8 cellular contexts compared by ENCODE assay signal in the genomic region with DNA sequence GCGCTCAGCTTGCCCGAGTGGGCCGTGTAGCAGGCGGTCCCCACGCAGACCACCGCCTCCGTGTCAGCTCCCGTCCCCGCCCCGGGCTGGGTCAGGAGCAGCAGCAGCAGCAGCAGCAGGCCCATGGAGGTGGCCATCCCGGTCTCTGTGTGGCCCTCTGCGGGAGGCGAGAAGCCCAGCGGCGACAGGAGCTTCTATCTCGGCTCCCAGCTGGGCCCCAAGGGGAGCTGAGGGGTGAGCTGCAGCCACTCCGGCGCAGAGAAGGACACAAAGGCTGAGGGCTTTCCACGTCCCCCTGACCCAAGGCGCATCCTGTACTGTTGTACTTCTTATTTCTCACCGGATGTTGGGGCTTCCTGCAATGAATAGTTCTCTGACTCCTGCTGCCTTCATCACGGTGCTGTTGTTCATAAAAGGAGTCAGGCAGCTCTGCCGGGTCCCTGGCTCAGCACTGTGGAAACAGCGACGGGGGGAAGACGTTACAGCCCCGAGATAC. TPM values are rescaled to one million over a fixed set of nuclear protein-coding genes. Genes with fewer than 3 reads are reported as not detected.
A peak's percentile ranks its signal among the peaks of the same experiment; 100 is the strongest.
DNase-seq lines count a peak whose midpoint lies in the region; TF ChIP-seq lines count a peak whose summit lies in the region.

A gene with protein sequence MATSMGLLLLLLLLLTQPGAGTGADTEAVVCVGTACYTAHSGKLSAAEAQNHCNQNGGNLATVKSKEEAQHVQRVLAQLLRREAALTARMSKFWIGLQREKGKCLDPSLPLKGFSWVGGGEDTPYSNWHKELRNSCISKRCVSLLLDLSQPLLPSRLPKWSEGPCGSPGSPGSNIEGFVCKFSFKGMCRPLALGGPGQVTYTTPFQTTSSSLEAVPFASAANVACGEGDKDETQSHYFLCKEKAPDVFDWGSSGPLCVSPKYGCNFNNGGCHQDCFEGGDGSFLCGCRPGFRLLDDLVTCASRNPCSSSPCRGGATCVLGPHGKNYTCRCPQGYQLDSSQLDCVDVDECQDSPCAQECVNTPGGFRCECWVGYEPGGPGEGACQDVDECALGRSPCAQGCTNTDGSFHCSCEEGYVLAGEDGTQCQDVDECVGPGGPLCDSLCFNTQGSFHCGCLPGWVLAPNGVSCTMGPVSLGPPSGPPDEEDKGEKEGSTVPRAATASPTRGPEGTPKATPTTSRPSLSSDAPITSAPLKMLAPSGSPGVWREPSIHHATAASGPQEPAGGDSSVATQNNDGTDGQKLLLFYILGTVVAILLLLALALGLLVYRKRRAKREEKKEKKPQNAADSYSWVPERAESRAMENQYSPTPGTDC (minus strand): TSS at position 269 of the 496 bp plus-strand sequence. CDS start 132 bp downstream, at position 137.

- H3K27me3 ChIP-seq in breast epithelium (no peaks in the 10 kb centered on the region), mammary epithelial cell (ENCODE audit: insufficient read depth, low read length) (no peaks in the 10 kb centered on the region), tibial nerve (no peaks in the 10 kb centered on the region)

- H3K4me2 ChIP-seq in mammary epithelial cell (ENCODE audit: insufficient read depth, low read depth, low read length), result no peak within 1 kb of the TSS

- H4K20me1 ChIP-seq in mammary epithelial cell (ENCODE audit: insufficient read depth, low read length), result no peaks in the 10 kb centered on the region

- BruUV-seq in mammary epithelial cell (replicated peaks; lab: Mats Ljungman, UMichigan), result no TSS peak

- H3K4me1 ChIP-seq in breast epithelium, result no peaks in the 10 kb centered on the region
- peaks cover 9% of the 10 kb centered on the region for H3K4me1 ChIP-seq in mammary epithelial cell (ENCODE audit: insufficient read depth, low read length)
- peaks cover 0 to 34% (median 0%) of the 10 kb centered on the region in 4 donors for H3K4me1 ChIP-seq in tibial nerve

- dilution Hi-C loops in mammary epithelial cell (cut with HindIII; ENCODE audit: low sequenced_read_pairs), result no loop called here

- no peaks in the 10 kb centered on the region for H3K79me2 ChIP-seq in mammary epithelial cell (ENCODE audit: insufficient read depth, low read length)

- no peak within 1 kb of the TSS for H2AFZ ChIP-seq in mammary epithelial cell (ENCODE audit: low read depth, low read length)

- CTCF ChIA-PET in mammary epithelial cell (lab: Charles Lee; ENCODE audit: low non-redundant PET), result no interaction called here

- H3K36me3 ChIP-seq in breast epithelium (no peaks in the 10 kb centered on the region), mammary epithelial cell (ENCODE audit: insufficient read depth, low read length) (no peaks in the 10 kb centered on the region), tibial nerve (no peaks in the 10 kb centered on the region)

- in situ Hi-C loops in mammary epithelial cell (cut with MboI; ENCODE audit: low sequenced_read_pairs in 2 of 2), result no loop called here

- no peak for TF ChIP-seq POLR2A in breast epithelium (IDR thresholded peaks at IDR 0.05)
- TF ChIP-seq POLR2A in lower leg skin (IDR thresholded peaks at IDR 0.05), result no peak
- peak in 1 of 2 donors; percentile 13 for TF ChIP-seq POLR2A in tibial nerve (IDR thresholded peaks at IDR 0.05)

- TF ChIP-seq EP300 in tibial nerve (IDR thresholded peaks at IDR 0.05), result peak in 1 of 2 donors; percentile 66

- TF ChIP-seq CTCF in breast epithelium (IDR thresholded peaks at IDR 0.05) (no peak), mammary epithelial cell (conservative IDR thresholded peaks at IDR 0.05 in 1 of 2, IDR thresholded peaks at IDR 0.05 in 1 of 2; ENCODE audit: extremely low read depth in 1 of 2, insufficient read depth in 1 of 2, low read depth in 1 of 2, low read length in 2 of 2) (no peak), lower leg skin (IDR thresholded peaks at IDR 0.05) (no peak), tibial nerve (IDR thresholded peaks at IDR 0.05) (no peak)

- H3K9me3 ChIP-seq in breast epithelium (no peaks in the 10 kb centered on the region), mammary epithelial cell (replicated peaks; ENCODE audit: insufficient read depth, low read length) (no peaks in the 10 kb centered on the region), tibial nerve (no peaks in the 10 kb centered on the region)

- H3K27ac ChIP-seq in breast epithelium, result peak within 1 kb of the TSS; percentile 65 to 92
- no peak within 1 kb of the TSS for H3K27ac ChIP-seq in mammary epithelial cell (ENCODE audit: insufficient read depth, low read depth, low read length)
- peak within 1 kb of the TSS; percentile 86 for H3K27ac ChIP-seq in adipose tissue (ENCODE audit: low read depth, low read length)
- peak within 1 kb of the TSS; percentile 26 to 87 (median 76) for H3K27ac ChIP-seq in tibial nerve

- DNase-seq in breast epithelium (ENCODE audit: low spot score in 2 of 2), result no peak
- no peak for DNase-seq in mammary epithelial cell
- peak in 1 of 2 donors; percentile 86 for DNase-seq in lower leg skin (ENCODE audit: low spot score in 2 of 2)
- DNase-seq in tibial nerve (ENCODE audit: low spot score in 2 of 2), result peak in 1 of 2 donors; percentile 41
- DNase-seq in glomerular visceral epithelial cell (ENCODE audit: extremely low spot score), result no peak
- DNase-seq in 8988T, result no peak
- no peak for DNase-seq in epidermal melanocyte (ENCODE audit: insufficient read length, low spot score)

- intact Hi-C loops in breast epithelium (cut with DNase I; ENCODE audit: low total_unique reads), result no loop called here
- intact Hi-C loops in mammary epithelial cell (cut with micrococcal nuclease), result no loop called here
- intact Hi-C loops in lower leg skin (cut with DNase I; ENCODE audit: low total_unique reads), result no loop called here

- H3K4me3 ChIP-seq in breast epithelium (peak within 1 kb of the TSS; percentile 33 to 59 (median 35)), mammary epithelial cell (replicated peaks in 1 of 3; ENCODE audit: insufficient read depth in 1 of 3, low read depth in 2 of 3, low read length in 3 of 3) (no peak within 1 kb of the TSS), lower leg skin (ENCODE audit: low read depth, poor library complexity, severe bottlenecking) (no peak within 1 kb of the TSS), tibial nerve (peak within 1 kb of the TSS; percentile 14 to 47 (median 24))

- H3K9ac ChIP-seq in mammary epithelial cell (ENCODE audit: insufficient read depth, low read length), result no peak within 1 kb of the TSS

- 98% methylated on average over 8 of the region's 27 CpGs for whole genome bisulfite sequencing in mammary epithelial cell (ENCODE audit: low coverage, missing lambda C conversion rate)
- WGBS in adipose tissue, 3 donors, result 37 to 57% (median 46%) methylated on average over 27 of the region's 27 CpGs
- 61 to 75% methylated on average over 22 of the region's 27 CpGs for WGBS in lower leg skin, 2 donors
- 32 to 50% methylated on average over 22 to 23 of the region's 27 CpGs for WGBS in tibial nerve, 2 donors

RNA-seq across cellular contexts. Expression of the gene that starts here (rescaled TPM):
- total RNA-seq in breast epithelium, result 10 to 100 TPM; 19.2 to 64.9 (median 36.5) TPM
- not detected for total RNA-seq in mammary epithelial cell
- polyA plus RNA-seq in mammary epithelial cell, result not detected
- not detected for polyA minus RNA-seq in mammary epithelial cell
- 10 to 100 TPM in 2 of 3 donors, 1 to 10 TPM in 1; 9.9 to 76.0 (median 20.2) TPM for polyA plus RNA-seq in adipose tissue
- total RNA-seq in lower leg skin, result 10 to 100 TPM; 12.6 to 44.3 (median 18.2) TPM
- 10 to 100 TPM; 23.0 to 85.1 (median 65.7) TPM for total RNA-seq in tibial nerve

Comparison
In these comparisons a context has a peak if more than half of its experiments do, and no peak if none do; other contexts are left out.
1. RNA of the gene that starts here (total RNA-seq): 23.0 to 85.1 TPM in tibial nerve, 19.2 to 64.9 TPM in breast epithelium and 12.6 to 44.3 TPM in lower leg skin; not detected in mammary epithelial cell; every median in the first group is over 10 times any median in the second.
2. RNA of the gene that starts here (polyA plus RNA-seq): 9.9 to 76.0 TPM in adipose tissue; not detected in mammary epithelial cell (single experiment); every median in the first group is over 10 times any median in the second.
3. H3K4me3 ChIP-seq: peak in breast epithelium (3 of 3) and tibial nerve (4 of 4); none in mammary epithelial cell (0 of 3) and lower leg skin (single experiment).